In the genomic region with DNA sequence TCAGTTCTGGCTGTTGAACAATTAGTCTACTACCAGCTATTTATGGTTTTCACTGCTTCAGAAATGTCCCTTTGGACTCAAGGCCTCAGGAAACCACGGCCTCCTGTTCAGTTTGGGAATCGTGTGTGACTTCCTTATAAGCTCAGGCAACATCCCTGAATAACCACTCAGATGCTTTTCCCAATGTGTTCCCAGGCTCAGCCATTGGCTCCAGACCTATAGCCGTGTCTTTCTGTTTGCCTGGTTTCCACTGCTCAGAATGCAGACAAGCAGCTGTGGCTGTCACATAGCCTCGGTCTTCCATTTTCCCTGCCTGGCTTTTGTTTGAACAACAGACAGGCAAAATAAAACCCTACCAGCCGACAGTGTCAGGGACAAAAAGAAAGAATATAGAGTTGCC, we compare ENCODE assay signal across 19 cellular contexts.
"Had no signal": no experiment of that assay in that cellular context is flagged by ENCODE, and none has a peak within 500 bp of the region (broad histone marks: within the 10 kb centered on the region; RNA-seq: fewer than 3 reads in every experiment).

No MANE protein-coding gene starts in this region.

- H3K4me3 Mint-ChIP-seq: effector memory CD8-positive, alpha-beta T cell; naive B cell; natural killer cell treated with Interleukin-12 subunit alpha and Interleukin-12 subunit beta and Interleukin-15 and Interleukin-18, amount 100 ng/mL, for 72 hours; neural crest cell; stimulated activated naive B cell treated with anti-CD40 and anti-IgM and Interleukin-4, amounts not matched to agents 10 μg/mL and 1 μg/mL and 100 μg/mL, for 72 hours; stimulated activated naive CD8-positive, alpha-beta T cell treated with anti-CD3 and anti-CD28 coated beads, Interleukin-15, Interleukin-2, amounts not matched to agents 100 ng/mL and 50 ng/mL, for 24 hours had no signal

- H3K36me3 ChIP-seq: lower lobe of right lung, prostate gland, right atrium auricular region, sigmoid colon, thoracic aorta, tibial nerve, upper lobe of left lung had no signal

- DNase-seq: effector memory CD8-positive, alpha-beta T cell; left ventricle myocardium superior; lower lobe of right lung; naive B cell; sigmoid colon; stimulated activated CD4-positive, alpha-beta T cell treated with anti-CD3 and anti-CD28 coated beads, Interleukin-15, amount 100 ng/mL, for 24 hours; stimulated activated CD4-positive, alpha-beta T cell treated with anti-CD3 and anti-CD28 coated beads, Interleukin-2, amount 100 ng/mL, for 48 hours; stimulated activated naive B cell treated with anti-CD40 and anti-IgM and Interleukin-4, amounts not matched to agents 10 μg/mL and 1 μg/mL and 100 μg/mL, for 72 hours; upper lobe of left lung had no signal

- H3K9ac ChIP-seq: parathyroid adenoma had no signal

- H3K27me3 ChIP-seq: right atrium auricular region, tibial nerve, upper lobe of left lung had no signal

- H3K4me3 ChIP-seq: coronary artery, lower lobe of right lung, prostate gland, right atrium auricular region, sigmoid colon, skin epidermis, thoracic aorta, tibial nerve, upper lobe of left lung had no signal

- H3K4me1 ChIP-seq: lower lobe of right lung, parathyroid adenoma, prostate gland, right atrium auricular region, sigmoid colon, tibial nerve, upper lobe of left lung had no signal

- H3K36me3 Mint-ChIP-seq: naive B cell; natural killer cell treated with Interleukin-12 subunit alpha and Interleukin-12 subunit beta and Interleukin-15 and Interleukin-18, amount 100 ng/mL, for 72 hours; stimulated activated naive B cell treated with anti-CD40 and anti-IgM and Interleukin-4, amounts not matched to agents 10 μg/mL and 1 μg/mL and 100 μg/mL, for 72 hours had no signal

- H3K4me1 Mint-ChIP-seq: naive B cell; stimulated activated naive B cell treated with anti-CD40 and anti-IgM and Interleukin-4, amounts not matched to agents 10 μg/mL and 1 μg/mL and 100 μg/mL, for 72 hours had no signal

- H3K27ac Mint-ChIP-seq: effector memory CD8-positive, alpha-beta T cell; naive B cell; natural killer cell treated with Interleukin-12 subunit alpha and Interleukin-12 subunit beta and Interleukin-15 and Interleukin-18, amount 100 ng/mL, for 72 hours; stimulated activated naive B cell treated with anti-CD40 and anti-IgM and Interleukin-4, amounts not matched to agents 10 μg/mL and 1 μg/mL and 100 μg/mL, for 72 hours; stimulated activated naive CD8-positive, alpha-beta T cell treated with anti-CD3 and anti-CD28 coated beads, Interleukin-15, Interleukin-2, amounts not matched to agents 100 ng/mL and 50 ng/mL, for 24 hours had no signal

- H3K9me3 ChIP-seq: lower lobe of right lung, prostate gland, right atrium auricular region, sigmoid colon, thoracic aorta, upper lobe of left lung had no signal

- H3K9me3 Mint-ChIP-seq: natural killer cell treated with Interleukin-12 subunit alpha and Interleukin-12 subunit beta and Interleukin-15 and Interleukin-18, amount 100 ng/mL, for 72 hours; neural crest cell; stimulated activated naive CD8-positive, alpha-beta T cell treated with anti-CD3 and anti-CD28 coated beads, Interleukin-15, Interleukin-2, amounts not matched to agents 100 ng/mL and 50 ng/mL, for 24 hours had no signal

- H3K27ac ChIP-seq: coronary artery, lower lobe of right lung, parathyroid adenoma, prostate gland, right atrium auricular region, sigmoid colon, skin epidermis, thoracic aorta, tibial nerve, upper lobe of left lung had no signal
